ENCODE assay signal across 8 cellular contexts in the genomic region with DNA sequence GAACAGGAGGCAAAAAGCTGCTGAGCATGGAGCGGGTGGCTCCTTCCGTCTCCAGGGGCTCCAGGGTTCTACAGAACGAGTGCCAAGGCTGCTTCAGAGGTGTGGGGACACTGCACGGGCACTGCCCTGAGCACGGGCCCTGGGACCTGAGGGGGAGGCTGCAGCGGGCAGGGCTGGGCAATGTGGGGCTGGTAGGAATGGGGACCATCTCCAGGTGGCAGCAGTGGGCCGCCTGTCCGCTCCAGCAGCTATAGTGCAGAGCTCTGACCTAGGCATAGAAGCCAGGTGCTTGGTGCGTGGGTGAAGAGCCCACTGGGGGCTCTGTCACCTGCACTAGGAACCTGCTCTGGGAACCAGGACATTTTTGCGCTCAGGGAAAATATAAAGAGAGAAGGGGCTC. TPM values are rescaled to one million over a fixed set of nuclear protein-coding genes. Genes with fewer than 3 reads are reported as not detected.
DNase-seq lines count a peak whose midpoint lies in the region; FAIRE-seq and TF ChIP-seq lines count a peak whose summit lies in the region.

No MANE protein-coding gene starts in this region.

- DNase-seq in mammary epithelial cell (no peak), MCF 10A (ENCODE audit: unreplicated experiment) (no peak), NCI-H1092 (lab: John Stamatoyannopoulos, UW) (peak; percentile 54), brain microvascular endothelial cell (no peak), neuronal stem cell (ENCODE audit: low spot score) (no peak), SK-N-DZ (ENCODE audit: low spot score) (no peak), RCC 7860 (ENCODE audit: low spot score) (no peak), HT-29 (ENCODE audit: low spot score) (no peak)

- H2AFZ ChIP-seq in mammary epithelial cell (ENCODE audit: low read depth, low read length) (no peak overlapping the region), neuronal stem cell (ENCODE audit: low read length) (no peak overlapping the region)

- BruUV-seq in mammary epithelial cell (replicated peaks; lab: Mats Ljungman, UMichigan) = no TSS peak
- BruUV-seq in MCF 10A (replicated peaks; lab: Mats Ljungman, UMichigan) = no TSS peak

- no peaks in the 10 kb centered on the region for H3K9me3 Mint-ChIP-seq in MCF 10A (ENCODE audit: unreplicated experiment)

- no peaks in the 10 kb centered on the region for H4K20me1 ChIP-seq in mammary epithelial cell (ENCODE audit: insufficient read depth, low read length)

- no peak overlapping the region for H3K4ac ChIP-seq in neuronal stem cell (ENCODE audit: low read length)

- peaks cover 42% of the 10 kb centered on the region for H3K79me2 ChIP-seq in mammary epithelial cell (ENCODE audit: insufficient read depth, low read length)

- H3K27ac Mint-ChIP-seq in MCF 10A (ENCODE audit: low read depth, unreplicated experiment) = no peak overlapping the region

- no peak overlapping the region for H3K27ac ChIP-seq in mammary epithelial cell (ENCODE audit: insufficient read depth, low read depth, low read length)
- no peak overlapping the region for H3K27ac ChIP-seq in brain microvascular endothelial cell
- no peak overlapping the region for H3K27ac ChIP-seq in neuronal stem cell (replicated peaks; ENCODE audit: low read length)

- H3K4me1 Mint-ChIP-seq in MCF 10A (ENCODE audit: insufficient read depth, unreplicated experiment) = peaks cover 5% of the 10 kb centered on the region

- intact Hi-C loops in mammary epithelial cell (cut with micrococcal nuclease) = loop anchor here (1.0 kb wide), 1 partner anchor 40 kb away; no protein-coding TSS in a partner anchor
- intact Hi-C loops in MCF 10A (cut with micrococcal nuclease) = loop anchor here (1.0 kb wide), 1 partner anchor 40 kb away; no protein-coding TSS in a partner anchor

- peaks cover 6% of the 10 kb centered on the region for H3K4me1 ChIP-seq in mammary epithelial cell (ENCODE audit: insufficient read depth, low read length)
- peaks cover 3 to 18% of the 10 kb centered on the region in 2 donors for H3K4me1 ChIP-seq in neuronal stem cell (ENCODE audit: control insufficient read depth in 2 of 2, insufficient read depth in 1 of 2, low read depth in 1 of 2, low read length in 2 of 2)

- H3K4me3 Mint-ChIP-seq in MCF 10A (ENCODE audit: unreplicated experiment) = no peak overlapping the region

- CTCF ChIA-PET in mammary epithelial cell (lab: Charles Lee; ENCODE audit: low non-redundant PET) (interaction anchor here (0.6 kb wide), 1 partner anchor 40 kb away, joined by 6 read pairs; no protein-coding TSS in a partner anchor), MCF 10A (lab: Yijun Ruan, JAX) (interaction anchor here (0.6 to 38.2 kb wide), 4 partner anchors 10 to 51 kb away, joined by 3 to 622 read pairs (median 4); no protein-coding TSS in a partner anchor)

- dilution Hi-C loops in mammary epithelial cell (cut with HindIII; ENCODE audit: low sequenced_read_pairs) = no loop called here

- peaks cover 2% of the 10 kb centered on the region for H3K79me1 ChIP-seq in neuronal stem cell (ENCODE audit: low read depth, low read length)

- no peaks in the 10 kb centered on the region for H3K27me3 Mint-ChIP-seq in MCF 10A (ENCODE audit: insufficient read depth, unreplicated experiment)

- peak overlapping the region; percentile 24 for H2AK5ac ChIP-seq in neuronal stem cell (ENCODE audit: low read depth, low read length)

- no peak for FAIRE-seq in RCC 7860 (lab: Jason Lieb, UNC)

- no peak overlapping the region for H2BK15ac ChIP-seq in neuronal stem cell (ENCODE audit: low read length)

- TF ChIP-seq CTCF in mammary epithelial cell (conservative IDR thresholded peaks at IDR 0.05 in 1 of 2, IDR thresholded peaks at IDR 0.05 in 1 of 2; ENCODE audit: extremely low read depth in 1 of 2, insufficient read depth in 1 of 2, low read depth in 1 of 2, low read length in 2 of 2) (peak; percentile 15 to 48), MCF 10A (IDR thresholded peaks at IDR 0.05; ENCODE audit: unreplicated experiment) (no peak), brain microvascular endothelial cell (IDR thresholded peaks at IDR 0.05; ENCODE audit: low read depth, low read length, missing control alignments) (peak; percentile 60)

- H3K4me3 ChIP-seq in mammary epithelial cell (replicated peaks in 1 of 3; ENCODE audit: insufficient read depth in 1 of 3, low read depth in 2 of 3, low read length in 3 of 3) = no peak overlapping the region
- no peak overlapping the region for H3K4me3 ChIP-seq in brain microvascular endothelial cell (ENCODE audit: low read depth, low read length)
- no peak overlapping the region for H3K4me3 ChIP-seq in neuronal stem cell (ENCODE audit: low read length in 2 of 2)

- 64% methylated on average over 9 of the region's 10 CpGs for WGBS in mammary epithelial cell (ENCODE audit: low coverage, missing lambda C conversion rate)
- WGBS in neuronal stem cell (ENCODE audit: extremely low coverage in 2 of 2, insufficient read length in 2 of 2, insufficient replicate concordance in 1 of 2), 2 donors = no CpG with 5 or more reads among the region's 10 CpGs

- no peak overlapping the region for H2BK12ac ChIP-seq in neuronal stem cell (ENCODE audit: low read length)

- no peak overlapping the region for H3K14ac ChIP-seq in neuronal stem cell (ENCODE audit: low read length)

- in situ Hi-C loops in mammary epithelial cell (cut with MboI; ENCODE audit: low sequenced_read_pairs in 2 of 2) = no loop called here
- in situ Hi-C loops in brain microvascular endothelial cell (cut with HindIII; ENCODE audit: low pct_ligation_motif_present, low sequenced_read_pairs) = no loop called here

- H3K36me3 ChIP-seq in mammary epithelial cell (ENCODE audit: insufficient read depth, low read length) = peaks cover 9% of the 10 kb centered on the region
- H3K36me3 ChIP-seq in brain microvascular endothelial cell (replicated peaks) = peaks cover 55% of the 10 kb centered on the region
- H3K36me3 ChIP-seq in neuronal stem cell (replicated peaks in 1 of 2; ENCODE audit: control insufficient read depth in 2 of 2, insufficient read depth in 2 of 2, low read length in 2 of 2) = peaks cover 18 to 90% of the 10 kb centered on the region in 2 donors

- H3K36me3 Mint-ChIP-seq in MCF 10A (ENCODE audit: insufficient read depth, unreplicated experiment) = peaks cover 27% of the 10 kb centered on the region

- POLR2A ChIA-PET in MCF 10A (lab: Yijun Ruan, JAX) = no interaction called here

- H4K91ac ChIP-seq in neuronal stem cell (ENCODE audit: low read depth, low read length, poor library complexity) = no peak overlapping the region

- no peak overlapping the region for H3K23ac ChIP-seq in neuronal stem cell (ENCODE audit: low read depth, low read length, poor library complexity)

- H2BK120ac ChIP-seq in neuronal stem cell (ENCODE audit: low read depth, low read length) = no peak overlapping the region

- H3K9ac ChIP-seq in mammary epithelial cell (ENCODE audit: insufficient read depth, low read length) = no peak overlapping the region
- H3K9ac ChIP-seq in neuronal stem cell (ENCODE audit: low read depth, low read length, poor library complexity) = no peak overlapping the region

- H4K8ac ChIP-seq in neuronal stem cell (ENCODE audit: low read depth, low read length) = no peak overlapping the region

- H3K4me2 ChIP-seq in mammary epithelial cell (ENCODE audit: insufficient read depth, low read depth, low read length) (no peak overlapping the region), neuronal stem cell (ENCODE audit: insufficient read depth, low read length, poor library complexity, severe bottlenecking) (no peak overlapping the region)

- no peak overlapping the region for H2BK5ac ChIP-seq in neuronal stem cell (ENCODE audit: low read length)

- H3K9me3 ChIP-seq in mammary epithelial cell (replicated peaks; ENCODE audit: insufficient read depth, low read length) (no peaks in the 10 kb centered on the region), neuronal stem cell (replicated peaks in 1 of 2; ENCODE audit: control insufficient read depth in 2 of 2, insufficient read depth in 1 of 2, low read depth in 1 of 2, low read length in 2 of 2) (no peaks in the 10 kb centered on the region)

- peak overlapping the region; percentile 11 for H3K18ac ChIP-seq in neuronal stem cell (ENCODE audit: low read length)

- H3K27me3 ChIP-seq in mammary epithelial cell (ENCODE audit: insufficient read depth, low read length) (no peaks in the 10 kb centered on the region), brain microvascular endothelial cell (replicated peaks) (no peaks in the 10 kb centered on the region), neuronal stem cell (ENCODE audit: control insufficient read depth in 3 of 3, insufficient read depth in 3 of 3, low read depth in 1 of 3, low read length in 3 of 3) (no peaks in the 10 kb centered on the region)

RNA-seq across cellular contexts. Expression of gene HDAC7, which starts 22.3 kb away (rescaled TPM):
- total RNA-seq in mammary epithelial cell (10 to 100 TPM; 17.7 to 72.1 TPM), MCF 10A (2022) (65.0 and 80.1 TPM in 2 replicates)
- polyA plus RNA-seq in mammary epithelial cell = 30.5 TPM
- polyA minus RNA-seq in mammary epithelial cell = 96.1 TPM
- polyA plus RNA-seq in neuronal stem cell (2013, experiment 1 of 2) = 26.3 TPM
- polyA plus RNA-seq in neuronal stem cell (2013, experiment 2 of 2) = 27.4 TPM
- 14.4 TPM in 2 replicates for polyA plus RNA-seq in SK-N-DZ (2014; cell fraction: cytosol; rRNA removed)
- polyA plus RNA-seq in SK-N-DZ (2014; cell fraction: nucleus; rRNA removed) = 45.6 and 46.2 TPM in 2 replicates
- 51.7 and 55.6 TPM in 2 replicates for total RNA-seq in HT-29 (2014; rRNA removed; shearing (Covaris generic))

RNA-seq across cellular contexts. Expression of gene SLC48A1, which starts 24.4 kb away (rescaled TPM):
- total RNA-seq in mammary epithelial cell (10 to 100 TPM; 22.0 to 29.3 TPM), MCF 10A (2022) (19.4 and 20.2 TPM in 2 replicates)
- 11.8 TPM for polyA plus RNA-seq in mammary epithelial cell
- polyA minus RNA-seq in mammary epithelial cell = 22.0 TPM
- 12.5 TPM for polyA plus RNA-seq in neuronal stem cell (2013, experiment 1 of 2)
- polyA plus RNA-seq in neuronal stem cell (2013, experiment 2 of 2) = 12.3 TPM
- polyA plus RNA-seq in SK-N-DZ (2014; cell fraction: cytosol; rRNA removed) = 10.2 and 10.8 TPM in 2 replicates
- polyA plus RNA-seq in SK-N-DZ (2014; cell fraction: nucleus; rRNA removed) = 5.3 and 5.7 TPM in 2 replicates
- 31.1 and 35.7 TPM in 2 replicates for total RNA-seq in HT-29 (2014; rRNA removed; shearing (Covaris generic))

RNA-seq across cellular contexts. Expression of gene RAPGEF3, which starts 38.8 kb away (rescaled TPM):
- total RNA-seq in mammary epithelial cell (10 to 100 TPM in 1 of 2 donors, 1 to 10 TPM in 1; 9.7 to 41.0 TPM), MCF 10A (2022) (1.4 and 3.4 TPM in 2 replicates)
- polyA plus RNA-seq in mammary epithelial cell = 6.2 TPM
- 10.0 TPM for polyA minus RNA-seq in mammary epithelial cell
- polyA plus RNA-seq in neuronal stem cell (2013, experiment 1 of 2) = 1.3 TPM
- polyA plus RNA-seq in neuronal stem cell (2013, experiment 2 of 2) = 1.1 TPM
- polyA plus RNA-seq in SK-N-DZ (2014; cell fraction: cytosol; rRNA removed) = 1.3 and 4.6 TPM in 2 replicates
- 1.6 and 2.8 TPM in 2 replicates for polyA plus RNA-seq in SK-N-DZ (2014; cell fraction: nucleus; rRNA removed)
- 38.2 and 44.1 TPM in 2 replicates for total RNA-seq in HT-29 (2014; rRNA removed; shearing (Covaris generic))
